In the genomic region with DNA sequence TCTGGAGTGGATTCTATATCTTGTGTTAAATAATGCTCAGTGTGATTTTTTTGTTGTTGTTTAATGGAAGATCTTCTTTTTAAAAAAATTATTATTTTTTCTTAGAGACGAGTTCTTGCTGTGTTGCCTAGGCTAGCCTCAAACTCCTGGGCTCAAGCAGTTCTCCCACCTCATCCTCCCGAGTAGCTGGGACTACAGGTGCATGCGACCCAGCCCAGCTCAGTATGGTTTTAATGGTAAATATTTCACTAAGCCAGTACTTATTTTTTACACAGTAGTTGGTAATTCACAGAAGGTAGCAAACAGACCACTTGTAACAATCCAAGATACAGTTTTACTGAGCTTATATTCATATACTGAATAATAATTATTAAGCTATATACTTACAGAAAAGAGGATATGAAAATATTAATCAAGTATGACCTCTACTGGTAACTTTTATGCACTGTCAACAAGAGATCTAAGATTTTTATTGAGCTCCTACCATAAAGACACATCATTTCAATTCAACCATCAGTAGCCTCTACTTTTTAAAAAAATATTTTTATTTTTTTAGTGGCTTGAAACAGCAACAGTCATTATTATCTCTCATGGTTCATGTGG, we compare ENCODE assay signal across 8 cellular contexts. TPM values are rescaled to one million over a fixed set of nuclear protein-coding genes. Genes with fewer than 3 reads are reported as not detected.
DNase-seq lines count a peak whose midpoint lies in the region; ATAC-seq, FAIRE-seq and TF ChIP-seq lines count a peak whose summit lies in the region.

No MANE protein-coding gene starts in this region.

- DNase-seq in A549 (ENCODE audit: low read depth in 1 of 2, low spot score in 1 of 2) (no peak), GM18507 (ENCODE audit: extremely low spot score, insufficient read length, low read depth) (no peak), RKO (ENCODE audit: low spot score) (peak; percentile 59), stomach (no peak), NK-92 (lab: John Stamatoyannopoulos, UW; ENCODE audit: unreplicated experiment) (no peak)
- no peak for DNase-seq in activated CD4-positive, alpha-beta T cell treated with anti-CD3 and anti-CD28 coated beads for 1 hour

- CTCF ChIA-PET in A549 (lab: Yijun Ruan, JAX): interaction anchor here (0.5 to 3.1 kb wide), 52 partner anchors 9 to 884 kb away, joined by 3 to 45 read pairs (median 5); a partner anchor contains a TSS

- peak; percentile 77 for TF ChIP-seq CTCF in A549 (IDR thresholded peaks at IDR 0.05)
- TF ChIP-seq CTCF in gastroesophageal sphincter (IDR thresholded peaks at IDR 0.05): peak in 3 of 4 experiments; percentile 34 to 58 (median 40)
- peak in 4 of 7 experiments; percentile 26 to 57 (median 43) for TF ChIP-seq CTCF in stomach (IDR thresholded peaks at IDR 0.05)

- intact Hi-C loops in stomach (cut with DNase I; ENCODE audit: low total_unique reads): loop anchor here (10.0 kb wide), 1 partner anchor 198 kb away; no protein-coding TSS in a partner anchor

- FAIRE-seq in A549 (lab: Jason Lieb, UNC) (no peak), GM18507 (lab: Jason Lieb, UNC) (peak; percentile 47)

- TF ChIP-seq POLR2A in A549 (IDR thresholded peaks at IDR 0.05; ENCODE audit: low read length): no peak
- TF ChIP-seq POLR2A in gastroesophageal sphincter (IDR thresholded peaks at IDR 0.05): no peak
- TF ChIP-seq POLR2A in stomach (IDR thresholded peaks at IDR 0.05): no peak

- H3K36me3 ChIP-seq in gastroesophageal sphincter (peaks cover 0 to 38% of the 10 kb centered on the region in 2 donors), stomach (peaks cover 0 to 27% (median 21%) of the 10 kb centered on the region in 4 donors)

- peak; percentile 76 to 82; a peak in 4 of 6 replicates for ATAC-seq in A549
- no peak for ATAC-seq in gastroesophageal sphincter
- ATAC-seq in HG02759 (IDR thresholded peaks at IDR 0.05; ENCODE audit: unreplicated experiment): no peak

- peaks cover 21% of the 10 kb centered on the region for H3K4me1 ChIP-seq in A549
- H3K4me1 ChIP-seq in gastroesophageal sphincter: peaks cover 0 to 17% (median 0%) of the 10 kb centered on the region in 3 donors
- peaks cover 0 to 30% (median 12%) of the 10 kb centered on the region in 4 donors for H3K4me1 ChIP-seq in stomach

- peak; percentile 73 to 86 for TF ChIP-seq RAD21 in A549 (conservative IDR thresholded peaks at IDR 0.05 in 1 of 2, IDR thresholded peaks at IDR 0.05 in 1 of 2)

- peak overlapping the region; percentile 16; a peak in 2 of 6 replicates for H3K27ac ChIP-seq in A549
- no peak overlapping the region for H3K27ac ChIP-seq in gastroesophageal sphincter
- H3K27ac ChIP-seq in stomach: no peak overlapping the region

- H3K4me3 ChIP-seq in A549: no peak overlapping the region
- H3K4me3 ChIP-seq in gastroesophageal sphincter: no peak overlapping the region
- no peak overlapping the region for H3K4me3 ChIP-seq in stomach

- no peak for TF ChIP-seq EP300 in A549 (IDR thresholded peaks at IDR 0.05)
- TF ChIP-seq EP300 in gastroesophageal sphincter (IDR thresholded peaks at IDR 0.05): no peak
- no peak for TF ChIP-seq EP300 in stomach (IDR thresholded peaks at IDR 0.05)

- POLR2A ChIA-PET in A549 (lab: Yijun Ruan, JAX): interaction anchor here (0.6 to 1.7 kb wide), 4 partner anchors 26 to 367 kb away, joined by 3 to 17 read pairs (median 7); a partner anchor contains a TSS

- no peaks in the 10 kb centered on the region for H3K9me3 ChIP-seq in A549
- no peaks in the 10 kb centered on the region for H3K9me3 ChIP-seq in gastroesophageal sphincter
- H3K9me3 ChIP-seq in stomach: no peaks in the 10 kb centered on the region

- WGBS in A549 (ENCODE audit: missing lambda C conversion rate): 59% methylated on average over 3 of the region's 3 CpGs
- WGBS in gastroesophageal sphincter (ENCODE audit: low coverage in 1 of 2), 2 donors: 58 to 81% methylated on average over 2 to 3 of the region's 3 CpGs
- WGBS in stomach, 5 donors: 70 to 80% (median 72%) methylated on average over 3 of the region's 3 CpGs

- no peak overlapping the region; the same call in 2 of the 3 replicates for H3K4me2 ChIP-seq in A549

- H3K27me3 ChIP-seq in gastroesophageal sphincter (no peaks in the 10 kb centered on the region), stomach (no peaks in the 10 kb centered on the region)

TF ChIP-seq in A549, 52 proteins besides CTCF, POLR2A, EP300 and RAD21:
- TF ChIP-seq, protein P1, sequence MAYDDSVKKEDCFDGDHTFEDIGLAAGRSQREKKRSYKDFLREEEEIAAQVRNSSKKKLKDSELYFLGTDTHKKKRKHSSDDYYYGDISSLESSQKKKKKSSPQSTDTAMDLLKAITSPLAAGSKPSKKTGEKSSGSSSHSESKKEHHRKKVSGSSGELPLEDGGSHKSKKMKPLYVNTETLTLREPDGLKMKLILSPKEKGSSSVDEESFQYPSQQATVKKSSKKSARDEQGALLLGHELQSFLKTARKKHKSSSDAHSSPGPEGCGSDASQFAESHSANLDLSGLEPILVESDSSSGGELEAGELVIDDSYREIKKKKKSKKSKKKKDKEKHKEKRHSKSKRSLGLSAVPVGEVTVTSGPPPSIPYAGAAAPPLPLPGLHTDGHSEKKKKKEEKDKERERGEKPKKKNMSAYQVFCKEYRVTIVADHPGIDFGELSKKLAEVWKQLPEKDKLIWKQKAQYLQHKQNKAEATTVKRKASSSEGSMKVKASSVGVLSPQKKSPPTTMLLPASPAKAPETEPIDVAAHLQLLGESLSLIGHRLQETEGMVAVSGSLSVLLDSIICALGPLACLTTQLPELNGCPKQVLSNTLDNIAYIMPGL (CRISPR knock-in tag; IDR thresholded peaks at IDR 0.05; ENCODE audit: borderline replicate concordance): no peak
- peak; percentile 74 for TF ChIP-seq SMC3 (IDR thresholded peaks at IDR 0.05)

RNA-seq across cellular contexts. Expression of a gene that starts 6.1 kb away (rescaled TPM):
- polyA plus RNA-seq in A549 (2011; rRNA removed) (335 and 499 TPM in 2 replicates), A549 (2017; fragmentation: RNase III; extraction: RNeasy Plus Mini Kit Qiagen cat#74134 plus additional on column Dnase treatment) (358 to 439 TPM (median 375 TPM) in 3 replicates), stomach (100 to 1,000 TPM in 2 of 3 donors, 10 to 100 TPM in 1; 89.1 to 200 (median 166) TPM)
- 214 and 235 TPM in 2 replicates for polyA plus RNA-seq in A549 (2012; cell fraction: cytosol; rRNA removed)
- 88.8 and 160 TPM in 2 replicates for polyA plus RNA-seq in A549 (2012; cell fraction: nucleus; rRNA removed)
- 189 and 242 TPM in 2 replicates for polyA minus RNA-seq in A549 (2011; rRNA and poly(A)+ RNA removed)
- total RNA-seq in gastroesophageal sphincter (100 to 1,000 TPM; 252 to 647 (median 432) TPM), stomach (100 to 1,000 TPM in 3 of 5 donors, 10 to 100 TPM in 1, 1 to 10 TPM in 1; 6.4 to 225 (median 111) TPM)

RNA-seq across cellular contexts. Expression of a gene that starts 32.0 kb away (rescaled TPM):
- polyA plus RNA-seq in A549 (2011; rRNA removed) (38.1 and 42.6 TPM in 2 replicates), A549 (2017; fragmentation: RNase III; extraction: RNeasy Plus Mini Kit Qiagen cat#74134 plus additional on column Dnase treatment) (21.1 to 23.0 TPM (median 22.5 TPM) in 3 replicates), stomach (10 to 100 TPM; 14.5 to 25.7 (median 16.2) TPM)
- 11.2 and 14.2 TPM in 2 replicates for polyA plus RNA-seq in A549 (2012; cell fraction: cytosol; rRNA removed)
- 6.9 and 10.0 TPM in 2 replicates for polyA plus RNA-seq in A549 (2012; cell fraction: nucleus; rRNA removed)
- polyA minus RNA-seq in A549 (2011; rRNA and poly(A)+ RNA removed): 22.0 and 22.9 TPM in 2 replicates
- total RNA-seq in gastroesophageal sphincter (10 to 100 TPM; 38.8 to 81.4 (median 55.7) TPM), stomach (10 to 100 TPM in 4 of 5 donors, 1 to 10 TPM in 1; 4.9 to 63.0 (median 25.9) TPM)

RNA-seq across cellular contexts. Expression of a gene that starts 41.7 kb away (rescaled TPM):
- polyA plus RNA-seq in A549 (2011; rRNA removed) (0.42 TPM in 1 of 2 replicates, not detected in the other), A549 (2017; fragmentation: RNase III; extraction: RNeasy Plus Mini Kit Qiagen cat#74134 plus additional on column Dnase treatment) (0.15 to 0.34 TPM in 2 of 3 replicates, not detected in the other), stomach (not detected)
- polyA plus RNA-seq in A549 (2012; cell fraction: cytosol; rRNA removed): 0.05 TPM in 2 replicates
- polyA plus RNA-seq in A549 (2012; cell fraction: nucleus; rRNA removed): 0.40 and 4.8 TPM in 2 replicates
- polyA minus RNA-seq in A549 (2011; rRNA and poly(A)+ RNA removed): not detected in 2 replicates
- total RNA-seq in gastroesophageal sphincter (not detected), stomach (not detected)

Comparison
In these comparisons a context has a peak if more than half of its experiments do, and no peak if none do; other contexts are left out.
1. ATAC-seq: peak in A549 (2 of 2); none in gastroesophageal sphincter (single experiment) and HG02759 (single experiment).
2. H3K27ac ChIP-seq: peak in A549 (2 of 2); none in gastroesophageal sphincter (0 of 4) and stomach (0 of 5).
3. Peak in every context shown above with its lines, with median percentiles within 50 percentile points of each other: CTCF ChIP-seq.